22 cellular contexts compared by ENCODE assay signal in genomic region chr16:48075398-48075797, GRCh38.
DNase-seq lines count a peak whose midpoint lies in the region; ATAC-seq lines count a peak whose summit lies in the region.
"Had no signal": no experiment of that assay in that cellular context is flagged by ENCODE, and none has a peak within 500 bp of the region (broad histone marks: within the 10 kb centered on the region; RNA-seq: fewer than 3 reads in every experiment).

No MANE protein-coding gene starts in this region.

- no peaks in the 10 kb centered on the region for H3K9me2 ChIP-seq in Karpas-422 (replicated peaks; ENCODE audit: insufficient read depth, low read length)

- H3K4me1 ChIP-seq in Karpas-422 (ENCODE audit: low read length) = peaks cover 21% of the 10 kb centered on the region
- H3K4me1 ChIP-seq: vagina had no signal

- no peaks in the 10 kb centered on the region for H4K20me1 ChIP-seq in Karpas-422 (ENCODE audit: insufficient read depth, low read depth, low read length)

- no peaks in the 10 kb centered on the region for H3K27me3 ChIP-seq in Karpas-422 (ENCODE audit: low read length)
- H3K27me3 ChIP-seq: ovary, vagina had no signal

- no peak overlapping the region for H3K27ac ChIP-seq in Karpas-422 (ENCODE audit: low read length)
- H3K27ac ChIP-seq: ovary, vagina had no signal

- no peaks in the 10 kb centered on the region for H3K9me3 ChIP-seq in Karpas-422 (ENCODE audit: low read length)
- H3K9me3 ChIP-seq: ovary, vagina had no signal

- H3K4me2 ChIP-seq in Karpas-422 (ENCODE audit: low read depth, low read length, poor library complexity, severe bottlenecking) = no peak overlapping the region

- no peak overlapping the region for H3K4me3 ChIP-seq in Karpas-422 (ENCODE audit: low read length)
- H3K4me3 ChIP-seq: ovary, vagina had no signal

- peak; percentile 57 for DNase-seq in AG08395 (ENCODE audit: low spot score)
- DNase-seq in LHCN-M2 (ENCODE audit: low read depth) = peak; percentile 52
- DNase-seq in astrocyte of the hippocampus (ENCODE audit: low read depth, low spot score) = peak; percentile 87
- peak; percentile 9 for DNase-seq in kidney tubule cell (ENCODE audit: low spot score)
- no peak for DNase-seq in NCI-H345 (lab: John Stamatoyannopoulos, UW)
- DNase-seq in NCI-H748 (lab: John Stamatoyannopoulos, UW; ENCODE audit: unreplicated experiment) = no peak
- no peak for DNase-seq in Karpas-422
- DNase-seq: activated CD4-positive, alpha-beta T cell treated with anti-CD3 and anti-CD28 coated beads for 4 hours; CD8-positive, alpha-beta T cell; central memory CD4-positive, alpha-beta T cell; effector CD4-positive, alpha-beta T cell; erythroblast; glutamatergic neuron; natural killer cell; NCI-H1417 treated with DMSO at 0.1 percent for 48 hours; NCI-H526 treated with DMSO at 0.1 percent for 48 hours; ovary; right cardiac atrium; SHP77 had no signal

- no peak overlapping the region for H3K9ac ChIP-seq in Karpas-422 (ENCODE audit: low read length)

- H3K36me3 ChIP-seq in Karpas-422 (ENCODE audit: insufficient read depth, low read length) = no peaks in the 10 kb centered on the region
- H3K36me3 ChIP-seq: ovary, vagina had no signal

- H3K79me2 ChIP-seq in Karpas-422 (ENCODE audit: low read length) = no peaks in the 10 kb centered on the region

- no peak for ATAC-seq in HG03175 (IDR thresholded peaks at IDR 0.05; ENCODE audit: unreplicated experiment)
- ATAC-seq: CD8-positive, alpha-beta T cell; left lobe of liver; natural killer cell; right cardiac atrium had no signal

- no peak overlapping the region for H2AFZ ChIP-seq in Karpas-422 (ENCODE audit: low read length)

Comparison
In these comparisons a context has a peak if more than half of its experiments do, and no peak if none do; other contexts are left out.
1. DNase-seq: peak in AG08395 (single experiment), LHCN-M2 (single experiment), astrocyte of the hippocampus (single experiment) and kidney tubule cell (single experiment); none in NCI-H345 (single experiment), NCI-H748 (single experiment) and Karpas-422 (single experiment).